In the genomic region with DNA sequence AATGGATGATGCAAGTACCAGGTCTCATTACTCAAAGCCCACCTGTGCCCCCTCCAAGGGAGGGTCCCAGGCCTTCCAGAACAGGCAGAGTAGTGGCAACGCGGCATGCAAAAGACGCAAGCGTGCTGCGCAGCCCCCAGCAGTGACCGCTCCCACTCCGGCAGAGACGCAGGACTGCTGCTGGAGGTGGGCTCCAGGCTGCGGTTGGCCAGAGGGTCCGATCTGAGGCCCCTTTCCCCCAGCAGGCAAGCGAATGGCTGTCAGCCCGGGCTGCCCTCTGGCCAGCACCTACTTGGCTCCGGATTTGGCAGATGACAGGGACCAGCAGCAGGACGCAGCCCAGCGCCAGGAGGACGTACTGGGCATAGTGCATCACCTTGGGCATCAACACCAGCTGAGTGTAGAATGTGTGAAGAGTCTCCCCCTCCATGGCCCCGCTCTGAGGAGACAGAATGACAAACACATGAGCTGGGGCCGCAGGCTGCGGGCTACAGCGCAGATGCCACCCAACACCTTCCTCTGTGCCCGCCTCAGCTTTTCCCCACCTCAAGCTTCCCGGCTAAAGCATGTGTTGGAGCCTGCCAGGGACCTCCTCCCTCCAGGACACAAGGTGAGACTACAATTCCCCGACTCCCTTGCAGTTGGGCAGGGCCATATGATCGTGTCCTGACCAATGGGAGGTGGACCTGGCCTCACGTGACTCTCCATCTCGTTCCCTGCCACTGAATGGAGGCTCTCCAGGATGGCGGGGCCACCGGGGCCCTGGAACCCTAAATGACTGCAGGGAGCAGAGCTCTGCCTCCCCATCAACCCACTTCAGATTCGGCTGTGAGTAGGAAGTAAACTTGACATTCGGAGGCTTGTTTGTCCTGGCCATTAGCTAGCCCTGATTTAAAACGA, we compare ENCODE assay signal across 8 cellular contexts.
A peak's percentile ranks its signal among the peaks of the same experiment; 100 is the strongest.
DNase-seq lines count a peak whose midpoint lies in the region; ATAC-seq and TF ChIP-seq lines count a peak whose summit lies in the region.

No MANE protein-coding gene starts in this region.

- H3K27me3 Mint-ChIP-seq in effector memory CD8-positive, alpha-beta T cell: no peaks in the 10 kb centered on the region
- peaks cover 0 to 1% (median 0%) of the 10 kb centered on the region in 3 donors for H3K27me3 Mint-ChIP-seq in CD14-positive monocyte (ENCODE audit: low read depth in 3 of 3)

- no peak overlapping the region for H3K27ac ChIP-seq in ovary

- no peak for TF ChIP-seq EP300 in ovary (IDR thresholded peaks at IDR 0.05)

- WGBS in ovary, 3 donors: 62 to 75% (median 74%) methylated on average over 25 to 31 of the region's 31 CpGs

- TF ChIP-seq CTCF in ovary (IDR thresholded peaks at IDR 0.05): no peak
- TF ChIP-seq CTCF in CD14-positive monocyte (IDR thresholded peaks at IDR 0.05): no peak

- no peaks in the 10 kb centered on the region for H3K4me1 Mint-ChIP-seq in effector memory CD8-positive, alpha-beta T cell (ENCODE audit: low read depth in 2 of 2)
- H3K4me1 Mint-ChIP-seq in CD14-positive monocyte: peaks cover 3% of the 10 kb centered on the region

- TF ChIP-seq POLR2A in ovary (IDR thresholded peaks at IDR 0.05): no peak

- intact Hi-C loops in head of caudate nucleus (cut with DNase I) (loop anchor here (10.0 kb wide), 1 partner anchor 118 kb away; no protein-coding TSS in a partner anchor), ovary (cut with DNase I) (no loop called here), CD14-positive monocyte (cut with micrococcal nuclease) (loop anchor here in 1 of 2 donors (10.0 kb wide), 1 partner anchor 742 kb away; no protein-coding TSS in a partner anchor)

- no peak for ATAC-seq in effector memory CD8-positive, alpha-beta T cell (replicated peaks)
- ATAC-seq in HG02588 (IDR thresholded peaks at IDR 0.05; ENCODE audit: unreplicated experiment) (no peak), HG03039 (IDR thresholded peaks at IDR 0.05; ENCODE audit: unreplicated experiment) (no peak)

- no peaks in the 10 kb centered on the region for H3K9me3 ChIP-seq in ovary

- peak; percentile 88 for DNase-seq in DMS79 treated with DMSO at 0.1 percent for 48 hours (lab: John Stamatoyannopoulos, UW)
- DNase-seq in SW 1271 (lab: John Stamatoyannopoulos, UW): peak; percentile 73 to 92
- peak; percentile 67 to 96 (median 89) for DNase-seq in head of caudate nucleus
- DNase-seq in ovary: peak in 1 of 5 donors; percentile 65
- DNase-seq in effector memory CD8-positive, alpha-beta T cell: no peak
- DNase-seq in CD14-positive monocyte (ENCODE audit: low spot score): no peak

- H3K36me3 Mint-ChIP-seq in effector memory CD8-positive, alpha-beta T cell (ENCODE audit: insufficient read depth): peaks cover 7% of the 10 kb centered on the region
- H3K36me3 Mint-ChIP-seq in CD14-positive monocyte: peaks cover 58 to 63% of the 10 kb centered on the region in 2 donors

- H3K9me3 Mint-ChIP-seq in effector memory CD8-positive, alpha-beta T cell: no peaks in the 10 kb centered on the region
- H3K9me3 Mint-ChIP-seq in CD14-positive monocyte: no peaks in the 10 kb centered on the region

- no peak overlapping the region for H3K4me3 Mint-ChIP-seq in effector memory CD8-positive, alpha-beta T cell
- no peak overlapping the region for H3K4me3 Mint-ChIP-seq in CD14-positive monocyte

- H3K4me1 ChIP-seq in ovary (ENCODE audit: insufficient read depth): no peaks in the 10 kb centered on the region

- H3K27me3 ChIP-seq in ovary: no peaks in the 10 kb centered on the region

- H3K36me3 ChIP-seq in ovary: no peaks in the 10 kb centered on the region

- H3K27ac Mint-ChIP-seq in effector memory CD8-positive, alpha-beta T cell: no peak overlapping the region
- peak overlapping the region in 1 of 7 donors; percentile 50 for H3K27ac Mint-ChIP-seq in CD14-positive monocyte

- peak overlapping the region; percentile 20 for H3K4me3 ChIP-seq in ovary

Comparison
In these comparisons a context has a peak if more than half of its experiments do, and no peak if none do; other contexts are left out.
1. DNase-seq: peak in DMS79 treated with DMSO at 0.1 percent for 48 hours (single experiment), SW 1271 (2 of 2) and head of caudate nucleus (42 of 42); none in effector memory CD8-positive, alpha-beta T cell (0 of 3) and CD14-positive monocyte (single experiment).